ENCODE assay signal across 18 cellular contexts in genomic region chr1:3657096-3657475, GRCh38. TPM values are rescaled to one million over a fixed set of nuclear protein-coding genes. Genes with fewer than 3 reads are reported as not detected.
DNase-seq lines count a peak whose midpoint lies in the region; ATAC-seq and TF ChIP-seq lines count a peak whose summit lies in the region.
"Had no signal": no experiment of that assay in that cellular context is flagged by ENCODE, and none has a peak within 500 bp of the region (broad histone marks: within the 10 kb centered on the region; RNA-seq: fewer than 3 reads in every experiment).

No MANE protein-coding gene starts in this region.

- peak overlapping the region; percentile 28 for H3K27ac Mint-ChIP-seq in glutamatergic neuron (ENCODE audit: unreplicated experiment)
- H3K27ac Mint-ChIP-seq: activated CD4-positive, alpha-beta memory T cell treated with anti-CD3 and anti-CD28 coated beads, Interleukin-2, amount 10 ng/mL, durations not matched to agents 7 days and 5 days; activated naive CD8-positive, alpha-beta T cell treated with anti-CD3 and anti-CD28 coated beads, Interleukin-2, amount 10 ng/mL, durations not matched to agents 7 days and 5 days; activated T-cell treated with anti-CD3 and anti-CD28 coated beads, Interleukin-2, amount 50 U/mL, for 72 hours; nephron had no signal

- ATAC-seq in GM18502 (IDR thresholded peaks at IDR 0.05; ENCODE audit: poor library complexity, unreplicated experiment) (peak; percentile 16), GM19452 (IDR thresholded peaks at IDR 0.05; ENCODE audit: unreplicated experiment) (peak; percentile 21), HG02973 (IDR thresholded peaks at IDR 0.05; ENCODE audit: unreplicated experiment) (peak; percentile 15), HG02938 (IDR thresholded peaks at IDR 0.05; ENCODE audit: unreplicated experiment) (no peak)

- TF ChIP-seq CTCF in glutamatergic neuron (IDR thresholded peaks at IDR 0.05; ENCODE audit: partially characterized antibody, unreplicated experiment) = no peak

- DNase-seq in glutamatergic neuron (peak; percentile 10), nucleus accumbens (lab: John Stamatoyannopoulos, UW) (no peak)
- DNase-seq in stimulated activated CD4-positive, alpha-beta T cell treated with anti-CD3 and anti-CD28 coated beads, Interleukin-12 subunit alpha, Interleukin-12 subunit beta, amount 100 ng/mL, for 4 hours = no peak
- DNase-seq: activated naive CD8-positive, alpha-beta T cell treated with anti-CD3 and anti-CD28 coated beads, Interleukin-2, amount 10 ng/mL, durations not matched to agents 7 days and 5 days; AML-193; esophagus squamous epithelium; mammary epithelial cell; NCI-H1048; NCI-H2171; NCI-H82 had no signal

- H3K4me3 Mint-ChIP-seq in glutamatergic neuron (ENCODE audit: unreplicated experiment) = no peak overlapping the region
- H3K4me3 Mint-ChIP-seq: activated CD4-positive, alpha-beta memory T cell treated with anti-CD3 and anti-CD28 coated beads, Interleukin-2, amount 10 ng/mL, durations not matched to agents 7 days and 5 days; activated naive CD8-positive, alpha-beta T cell treated with anti-CD3 and anti-CD28 coated beads, Interleukin-2, amount 10 ng/mL, durations not matched to agents 7 days and 5 days; activated T-cell treated with anti-CD3 and anti-CD28 coated beads, Interleukin-2, amount 50 U/mL, for 72 hours; nephron had no signal

- peaks cover 11% of the 10 kb centered on the region for H3K27me3 Mint-ChIP-seq in glutamatergic neuron (ENCODE audit: unreplicated experiment)

- peaks cover 31% of the 10 kb centered on the region for H3K4me1 Mint-ChIP-seq in glutamatergic neuron (ENCODE audit: low read depth, unreplicated experiment)
- H3K4me1 Mint-ChIP-seq: nephron had no signal

- peaks cover 11% of the 10 kb centered on the region for H3K9me3 Mint-ChIP-seq in glutamatergic neuron (ENCODE audit: unreplicated experiment)
- H3K9me3 Mint-ChIP-seq: activated CD4-positive, alpha-beta memory T cell treated with anti-CD3 and anti-CD28 coated beads, Interleukin-2, amount 10 ng/mL, durations not matched to agents 7 days and 5 days; activated naive CD8-positive, alpha-beta T cell treated with anti-CD3 and anti-CD28 coated beads, Interleukin-2, amount 10 ng/mL, durations not matched to agents 7 days and 5 days; activated T-cell treated with anti-CD3 and anti-CD28 coated beads, Interleukin-2, amount 50 U/mL, for 72 hours; nephron had no signal

- no peaks in the 10 kb centered on the region for H3K36me3 Mint-ChIP-seq in glutamatergic neuron (ENCODE audit: unreplicated experiment)
- H3K36me3 Mint-ChIP-seq: activated naive CD8-positive, alpha-beta T cell treated with anti-CD3 and anti-CD28 coated beads, Interleukin-2, amount 10 ng/mL, durations not matched to agents 7 days and 5 days had no signal

RNA-seq across cellular contexts. Expression of gene TP73, which starts 4.8 kb away (rescaled TPM):
- total RNA-seq in glutamatergic neuron (ENCODE audit: unreplicated experiment) = 13.0 TPM
- total RNA-seq: RPMI7951 had no signal

RNA-seq across cellular contexts. Expression of gene WRAP73, which starts 7.2 kb away (rescaled TPM):
- 47.7 TPM for total RNA-seq in glutamatergic neuron (ENCODE audit: unreplicated experiment)

RNA-seq across cellular contexts. Expression of gene TPRG1L, which starts 32.3 kb away (rescaled TPM):
- 43.1 TPM for total RNA-seq in glutamatergic neuron (ENCODE audit: unreplicated experiment)

RNA-seq across cellular contexts. Expression of gene MEGF6, which starts 45.8 kb away (rescaled TPM):
- 64.7 TPM for total RNA-seq in glutamatergic neuron (ENCODE audit: unreplicated experiment)
